In the genomic region with DNA sequence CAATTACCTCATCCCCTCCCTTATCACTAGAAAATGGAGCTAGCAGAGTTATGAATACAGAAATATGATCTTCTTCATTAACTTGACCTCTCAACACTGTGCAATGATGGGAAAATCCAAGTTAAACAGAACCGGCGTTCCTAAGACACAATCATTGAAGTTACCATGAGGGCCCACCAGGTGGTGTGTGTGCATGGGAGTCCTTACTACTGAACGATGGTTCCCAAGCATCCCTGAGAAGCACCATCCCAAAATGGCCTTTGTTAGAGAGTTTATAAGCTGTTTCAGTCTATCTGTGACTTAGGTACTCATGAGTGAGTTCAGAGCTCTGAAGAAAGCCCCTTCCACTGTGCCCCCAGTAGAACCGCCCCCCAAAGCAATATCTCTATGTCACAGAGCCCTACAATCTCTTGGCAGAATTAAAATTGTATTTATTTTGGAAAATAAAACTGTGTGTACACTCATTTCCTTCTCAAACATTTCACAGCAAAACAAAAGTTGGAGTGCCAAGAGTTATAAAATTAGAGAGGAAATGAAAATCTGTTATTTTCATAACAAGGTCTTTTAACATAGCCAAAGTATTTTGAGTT, we compare ENCODE assay signal across 8 cellular contexts. TPM values are rescaled to one million over a fixed set of nuclear protein-coding genes. Genes with fewer than 3 reads are reported as not detected.
DNase-seq lines count a peak whose midpoint lies in the region; ATAC-seq and TF ChIP-seq lines count a peak whose summit lies in the region.

No MANE protein-coding gene starts in this region.

- no peaks in the 10 kb centered on the region for H3K4me1 ChIP-seq in left ventricle myocardium inferior

- in situ Hi-C loops in ACHN (cut with HindIII; ENCODE audit: low pct_ligation_motif_present, low pct_unique_long_range_greater_than_20kb, low sequenced_read_pairs), result no loop called here

- no peaks in the 10 kb centered on the region for H3K9me3 Mint-ChIP-seq in activated naive CD8-positive, alpha-beta T cell treated with anti-CD3 and anti-CD28 coated beads for 36 hours

- H3K36me3 ChIP-seq in left ventricle myocardium inferior, result no peaks in the 10 kb centered on the region

- H3K27me3 ChIP-seq in left ventricle myocardium inferior (ENCODE audit: low read depth), result peaks cover 13% of the 10 kb centered on the region

- no peaks in the 10 kb centered on the region for H3K9me3 ChIP-seq in left ventricle myocardium inferior (replicated peaks)

- no peak overlapping the region for H3K4me3 ChIP-seq in left ventricle myocardium inferior

- peak; percentile 77 for TF ChIP-seq CTCF in GM12873 (IDR thresholded peaks at IDR 0.05; ENCODE audit: insufficient read depth, low read depth, low read length, missing control alignments)
- peak; percentile 71 for TF ChIP-seq CTCF in left ventricle myocardium inferior (IDR thresholded peaks at IDR 0.05; ENCODE audit: borderline replicate concordance)

- H3K4me1 Mint-ChIP-seq in activated naive CD8-positive, alpha-beta T cell treated with anti-CD3 and anti-CD28 coated beads for 36 hours, result peaks cover 1% of the 10 kb centered on the region

- H3K4me3 Mint-ChIP-seq in activated naive CD8-positive, alpha-beta T cell treated with anti-CD3 and anti-CD28 coated beads for 36 hours, result no peak overlapping the region

- peaks cover 6% of the 10 kb centered on the region for H3K27me3 Mint-ChIP-seq in activated naive CD8-positive, alpha-beta T cell treated with anti-CD3 and anti-CD28 coated beads for 36 hours

- ATAC-seq in HG02973 (IDR thresholded peaks at IDR 0.05; ENCODE audit: unreplicated experiment) (peak; percentile 89), sciatic nerve (peak; percentile 94), HG02840 (IDR thresholded peaks at IDR 0.05; ENCODE audit: low FRiP score, unreplicated experiment) (no peak)

- H3K36me3 Mint-ChIP-seq in activated naive CD8-positive, alpha-beta T cell treated with anti-CD3 and anti-CD28 coated beads for 36 hours, result no peaks in the 10 kb centered on the region

- intact Hi-C loops in left ventricle myocardium inferior (cut with micrococcal nuclease), result loop anchor here (10.0 kb wide), 1 partner anchor 857 kb away; no protein-coding TSS in a partner anchor
- intact Hi-C loops in sciatic nerve (cut with DNase I), result loop anchor here (10.0 kb wide), 1 partner anchor 857 kb away; no protein-coding TSS in a partner anchor

- H3K27ac Mint-ChIP-seq in activated naive CD8-positive, alpha-beta T cell treated with anti-CD3 and anti-CD28 coated beads for 36 hours, result no peak overlapping the region

- DNase-seq in ACHN (peak; percentile 55), NCI-H345 (lab: John Stamatoyannopoulos, UW) (peak; percentile 64), left ventricle myocardium inferior (peak; percentile 21), sciatic nerve (ENCODE audit: low spot score) (peak; percentile 62)
- DNase-seq in activated naive CD8-positive, alpha-beta T cell treated with anti-CD3 and anti-CD28 coated beads for 36 hours, result peak; percentile 1

- H3K27ac ChIP-seq in left ventricle myocardium inferior (replicated peaks), result no peak overlapping the region

RNA-seq across cellular contexts. Expression of a gene that starts 56.8 kb away (rescaled TPM):
- not detected for total RNA-seq in activated naive CD8-positive, alpha-beta T cell treated with anti-CD3 and anti-CD28 coated beads for 36 hours
- total RNA-seq in left ventricle myocardium inferior, result 0.11 TPM
- 0.27 TPM for total RNA-seq in sciatic nerve

Comparison
In these comparisons a context has a peak if more than half of its experiments do, and no peak if none do; other contexts are left out.
1. DNase-seq: peak in every context shown above with its lines; median percentile 64 in NCI-H345; 62 in sciatic nerve; 55 in ACHN; 21 in left ventricle myocardium inferior; 1 in activated naive CD8-positive, alpha-beta T cell treated with anti-CD3 and anti-CD28 coated beads for 36 hours.